ENCODE assay signal across 33 cellular contexts in genomic region chr2:15262792-15263191, GRCh38.
"Had no signal": no experiment of that assay in that cellular context is flagged by ENCODE, and none has a peak within 500 bp of the region (broad histone marks: within the 10 kb centered on the region; RNA-seq: fewer than 3 reads in every experiment).

No MANE protein-coding gene starts in this region.

- H3K27me3 ChIP-seq: MG63 had no signal

- H3K36me3 ChIP-seq: MG63 had no signal

- DNase-seq: Karpas-422, Kasumi-1, MG63, MM.1S, MV-4-11, NCI-H1048, NCI-H1092, NCI-H1092 treated with DMSO at 0.1 percent for 48 hours, NCI-H1105, NCI-H1105 treated with DMSO at 0.1 percent for 48 hours, NCI-H1417 treated with DMSO at 0.1 percent for 48 hours, NCI-H1436, NCI-H1436 treated with DMSO at 0.1 percent for 48 hours, NCI-H146, NCI-H1694, NCI-H1694 treated with DMSO at 0.1 percent for 48 hours, NCI-H187, NCI-H187 treated with DMSO at 0.1 percent for 48 hours, NCI-H1930, NCI-H2029, NCI-H2029 treated with DMSO at 0.1 percent for 48 hours, NCI-H2081, NCI-H2081 treated with DMSO at 0.1 percent for 48 hours, NCI-H2107, NCI-H2171, NCI-H2171 treated with DMSO at 0.1 percent for 48 hours, NCI-H2227 treated with DMSO at 0.1 percent for 48 hours, NCI-H226, NCI-H345, NCI-H446, NCI-H446 treated with DMSO at 0.1 percent for 48 hours, NCI-H510A, NCI-H510A treated with DMSO at 0.1 percent for 48 hours had no signal

- H3K4me3 ChIP-seq: MG63 had no signal

- H3K9me3 ChIP-seq: MG63 had no signal
